ENCODE assay signal across 14 cellular contexts in the genomic region with DNA sequence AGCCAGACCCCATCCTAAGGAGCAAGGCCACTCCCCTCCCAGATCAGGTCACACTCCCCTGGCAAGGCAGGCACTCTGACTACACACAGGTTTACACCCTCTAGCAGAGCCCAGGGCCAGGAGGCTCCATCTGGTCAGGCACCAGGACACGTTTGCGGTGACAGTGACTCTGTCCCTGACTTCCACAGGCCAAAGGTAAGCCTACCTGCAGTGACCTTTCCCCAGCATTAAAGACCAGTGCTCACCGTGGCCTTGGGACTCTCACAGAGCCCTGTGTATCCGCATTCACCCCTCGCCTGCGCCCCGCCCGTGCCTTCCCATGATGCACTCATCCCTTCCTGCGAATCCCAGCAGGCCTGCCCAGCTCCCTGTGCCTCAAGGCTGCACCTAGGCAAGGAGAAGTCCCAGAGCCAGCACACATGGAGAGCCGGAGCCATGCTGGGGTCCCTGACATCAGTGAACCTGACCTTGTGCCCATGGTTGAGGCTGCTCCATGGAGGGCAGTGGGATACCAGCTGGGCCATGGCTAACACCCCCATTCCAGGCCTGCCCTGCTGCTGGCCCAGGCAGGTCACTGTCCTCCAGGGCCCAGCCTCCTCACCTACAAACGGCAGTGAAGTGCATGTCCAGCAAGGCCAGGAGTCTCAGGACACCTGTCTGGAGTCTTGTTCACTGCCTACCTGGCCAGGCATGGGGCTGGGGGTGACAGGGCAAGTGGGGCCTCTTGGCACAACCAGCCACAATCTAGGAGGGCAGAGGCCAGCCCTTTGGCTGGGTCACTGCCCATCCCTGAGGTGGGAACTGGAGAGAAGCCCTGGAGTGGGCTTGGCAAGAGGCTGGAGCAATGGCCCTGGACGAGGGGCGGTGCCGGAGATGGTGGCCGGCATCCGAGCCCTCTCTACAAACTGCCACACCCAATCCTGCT. TPM values are rescaled to one million over a fixed set of nuclear protein-coding genes. Genes with fewer than 3 reads are reported as not detected.
DNase-seq lines count a peak whose midpoint lies in the region; ATAC-seq and TF ChIP-seq lines count a peak whose summit lies in the region.
"Had no signal": no experiment of that assay in that cellular context is flagged by ENCODE, and none has a peak within 500 bp of the region (broad histone marks: within the 10 kb centered on the region; RNA-seq: fewer than 3 reads in every experiment).

No MANE protein-coding gene starts in this region.

- in situ Hi-C loops in GM13976 (cut with MboI; ENCODE audit: low sequenced_read_pairs, unreplicated experiment): loop anchor here (25.0 kb wide), 1 partner anchor 490 kb away; no protein-coding TSS in a partner anchor

- no peak for TF ChIP-seq CTCF in GM13976 (IDR thresholded peaks at IDR 0.05; ENCODE audit: borderline replicate concordance, control extremely low read depth, extremely low read depth, insufficient read depth, missing control alignments)

- H3K27me3 Mint-ChIP-seq in activated T-helper 1 cell treated with anti-CD3 and anti-CD28 coated beads, Interleukin-12 subunit alpha, Interleukin-12 subunit beta, Interleukin-2, Interleukin-4 antibody, amounts not matched to agents 30 ng/mL and 10 ng/mL and 1 ng/mL, durations not matched to agents 14 hours and 24 hours and 36 hours (ENCODE audit: insufficient read depth): no peaks in the 10 kb centered on the region
- H3K27me3 Mint-ChIP-seq in memory B cell: peaks cover 2% of the 10 kb centered on the region

- intact Hi-C loops in activated T-helper 1 cell treated with anti-CD3 and anti-CD28 coated beads, Interleukin-12 subunit alpha, Interleukin-12 subunit beta, Interleukin-2, Interleukin-4 antibody, amounts not matched to agents 30 ng/mL and 10 ng/mL and 1 ng/mL, durations not matched to agents 14 hours and 24 hours and 36 hours (cut with micrococcal nuclease): no loop called here

- no peaks in the 10 kb centered on the region for H3K9me3 Mint-ChIP-seq in activated T-helper 1 cell treated with anti-CD3 and anti-CD28 coated beads, Interleukin-12 subunit alpha, Interleukin-12 subunit beta, Interleukin-2, Interleukin-4 antibody, amounts not matched to agents 30 ng/mL and 10 ng/mL and 1 ng/mL, durations not matched to agents 14 hours and 24 hours and 36 hours
- no peaks in the 10 kb centered on the region for H3K9me3 Mint-ChIP-seq in memory B cell
- H3K9me3 Mint-ChIP-seq: naive thymus-derived CD8-positive, alpha-beta T cell; type B pancreatic cell had no signal

- DNase-seq in GM13976 (ENCODE audit: low spot score): peak; percentile 17
- no peak for DNase-seq in activated T-helper 1 cell treated with anti-CD3 and anti-CD28 coated beads, Interleukin-12 subunit alpha, Interleukin-12 subunit beta, Interleukin-2, Interleukin-4 antibody, amounts not matched to agents 30 ng/mL and 10 ng/mL and 1 ng/mL, durations not matched to agents 14 hours and 24 hours and 36 hours (ENCODE audit: low spot score)
- no peak for DNase-seq in memory B cell (ENCODE audit: low spot score in 2 of 2)
- no peak for DNase-seq in Kasumi-1 (lab: John Stamatoyannopoulos, UW)
- no peak for DNase-seq in HT-29 (ENCODE audit: low spot score)
- DNase-seq in NCI-H146 treated with DMSO at 0.1 percent for 48 hours (lab: John Stamatoyannopoulos, UW; ENCODE audit: unreplicated experiment): no peak
- DNase-seq: RPMI8226, T1000 had no signal

- peak overlapping the region; percentile 42 for H3K4me3 Mint-ChIP-seq in activated T-helper 1 cell treated with anti-CD3 and anti-CD28 coated beads, Interleukin-12 subunit alpha, Interleukin-12 subunit beta, Interleukin-2, Interleukin-4 antibody, amounts not matched to agents 30 ng/mL and 10 ng/mL and 1 ng/mL, durations not matched to agents 14 hours and 24 hours and 36 hours
- peak overlapping the region; percentile 2 for H3K4me3 Mint-ChIP-seq in memory B cell
- H3K4me3 Mint-ChIP-seq: type B pancreatic cell had no signal

- ATAC-seq in GM21390 (IDR thresholded peaks at IDR 0.05; ENCODE audit: unreplicated experiment) (peak; percentile 10), memory B cell (ENCODE audit: low read depth) (no peak), HG03354 (IDR thresholded peaks at IDR 0.05; ENCODE audit: poor library complexity, severe bottlenecking, unreplicated experiment) (no peak)

- peaks cover 4% of the 10 kb centered on the region for H3K36me3 Mint-ChIP-seq in activated T-helper 1 cell treated with anti-CD3 and anti-CD28 coated beads, Interleukin-12 subunit alpha, Interleukin-12 subunit beta, Interleukin-2, Interleukin-4 antibody, amounts not matched to agents 30 ng/mL and 10 ng/mL and 1 ng/mL, durations not matched to agents 14 hours and 24 hours and 36 hours (ENCODE audit: low read depth)
- no peaks in the 10 kb centered on the region for H3K36me3 Mint-ChIP-seq in memory B cell
- H3K36me3 Mint-ChIP-seq: naive thymus-derived CD8-positive, alpha-beta T cell; type B pancreatic cell had no signal

- peak overlapping the region; percentile 82 for H3K27ac Mint-ChIP-seq in activated T-helper 1 cell treated with anti-CD3 and anti-CD28 coated beads, Interleukin-12 subunit alpha, Interleukin-12 subunit beta, Interleukin-2, Interleukin-4 antibody, amounts not matched to agents 30 ng/mL and 10 ng/mL and 1 ng/mL, durations not matched to agents 14 hours and 24 hours and 36 hours
- peak overlapping the region; percentile 62 for H3K27ac Mint-ChIP-seq in memory B cell
- H3K27ac Mint-ChIP-seq: type B pancreatic cell had no signal

- peaks cover 54% of the 10 kb centered on the region for H3K4me1 Mint-ChIP-seq in activated T-helper 1 cell treated with anti-CD3 and anti-CD28 coated beads, Interleukin-12 subunit alpha, Interleukin-12 subunit beta, Interleukin-2, Interleukin-4 antibody, amounts not matched to agents 30 ng/mL and 10 ng/mL and 1 ng/mL, durations not matched to agents 14 hours and 24 hours and 36 hours (ENCODE audit: low read depth)
- peaks cover 11% of the 10 kb centered on the region for H3K4me1 Mint-ChIP-seq in memory B cell

RNA-seq across cellular contexts. Expression of a gene that starts 3.0 kb away (rescaled TPM):
- total RNA-seq in activated T-helper 1 cell treated with anti-CD3 and anti-CD28 coated beads, Interleukin-12 subunit alpha, Interleukin-12 subunit beta, Interleukin-2, Interleukin-4 antibody, amounts not matched to agents 30 ng/mL and 10 ng/mL and 1 ng/mL, durations not matched to agents 14 hours and 24 hours and 36 hours: 0.54 and 0.75 TPM in 2 replicates
- 3.8 and 4.3 TPM in 2 replicates for total RNA-seq in HT-29 (2014; rRNA removed; shearing (Covaris generic))
- total RNA-seq: NCI-H460, skeletal muscle tissue had no signal

RNA-seq across cellular contexts. Expression of a gene that starts 34.4 kb away (rescaled TPM):
- 233 and 240 TPM in 2 replicates for total RNA-seq in activated T-helper 1 cell treated with anti-CD3 and anti-CD28 coated beads, Interleukin-12 subunit alpha, Interleukin-12 subunit beta, Interleukin-2, Interleukin-4 antibody, amounts not matched to agents 30 ng/mL and 10 ng/mL and 1 ng/mL, durations not matched to agents 14 hours and 24 hours and 36 hours
- 2.5 and 3.2 TPM in 2 replicates for total RNA-seq in HT-29 (2014; rRNA removed; shearing (Covaris generic))

Comparison
In these comparisons a context has a peak if more than half of its experiments do, and no peak if none do; other contexts are left out.
1. RNA of a gene that starts 34.4 kb away (total RNA-seq): 233 to 240 TPM in activated T-helper 1 cell treated with anti-CD3 and anti-CD28 coated beads, Interleukin-12 subunit alpha, Interleukin-12 subunit beta, Interleukin-2, Interleukin-4 antibody, amounts not matched to agents 30 ng/mL and 10 ng/mL and 1 ng/mL, durations not matched to agents 14 hours and 24 hours and 36 hours; 2.5 to 3.2 TPM in HT-29; every median in the first group is over 10 times any median in the second.